Comparison of ENCODE assay signal across 10 cellular contexts in genomic region chr6:135936606-135937005, GRCh38.
DNase-seq lines count a peak whose midpoint lies in the region; TF ChIP-seq lines count a peak whose summit lies in the region.
"Had no signal": no experiment of that assay in that cellular context is flagged by ENCODE, and none has a peak within 500 bp of the region (broad histone marks: within the 10 kb centered on the region; RNA-seq: fewer than 3 reads in every experiment).

No MANE protein-coding gene starts in this region.

- TF ChIP-seq EP300 in stomach (IDR thresholded peaks at IDR 0.05): no peak

- no peak overlapping the region for H3K4me3 Mint-ChIP-seq in osteocyte (ENCODE audit: unreplicated experiment)
- H3K4me3 Mint-ChIP-seq: neural crest cell had no signal

- peaks cover 33% of the 10 kb centered on the region for H3K4me1 Mint-ChIP-seq in osteocyte (ENCODE audit: unreplicated experiment)
- H3K4me1 Mint-ChIP-seq: neural crest cell had no signal

- no peaks in the 10 kb centered on the region for H3K36me3 Mint-ChIP-seq in osteocyte (ENCODE audit: unreplicated experiment)

- peaks cover 0 to 18% (median 7%) of the 10 kb centered on the region in 4 donors for H3K4me1 ChIP-seq in stomach

- no peaks in the 10 kb centered on the region for H3K9me3 ChIP-seq in stomach

- DNase-seq in AG20443 (ENCODE audit: low spot score) (peak; percentile 83), M059J (ENCODE audit: low read depth) (peak; percentile 95), dedifferentiated amniotic fluid mesenchymal stem cell (ENCODE audit: extremely low spot score) (peak; percentile 93), osteocyte (ENCODE audit: extremely low spot score, unreplicated experiment) (no peak), stomach (no peak), coronary artery (ENCODE audit: low spot score) (no peak)
- DNase-seq in activated CD4-positive, CD25-positive, alpha-beta regulatory T cell treated with anti-CD3 and anti-CD28 coated beads, Interleukin-2, amount 50 U/mL, for 72 hours: no peak
- DNase-seq in activated effector memory CD4-positive, alpha-beta T cell treated with Interleukin-2 at 50 U/mL for 16 hours: no peak

- peak overlapping the region in 2 of 5 donors; percentile 39 to 58 for H3K27ac ChIP-seq in stomach
- H3K27ac ChIP-seq in coronary artery: peak overlapping the region in 1 of 2 donors; percentile 39
- H3K27ac ChIP-seq: KMS-11 had no signal

- H3K4me3 ChIP-seq in stomach: no peak overlapping the region
- no peak overlapping the region for H3K4me3 ChIP-seq in coronary artery

- TF ChIP-seq CTCF in osteocyte (IDR thresholded peaks at IDR 0.05): no peak
- TF ChIP-seq CTCF in stomach (IDR thresholded peaks at IDR 0.05): no peak
- TF ChIP-seq CTCF in coronary artery (IDR thresholded peaks at IDR 0.05): no peak

- WGBS in stomach, 5 donors: 48 to 74% (median 70%) methylated on average over 1 of the region's 1 CpG

- TF ChIP-seq POLR2A in stomach (IDR thresholded peaks at IDR 0.05): no peak

- H3K9me3 Mint-ChIP-seq in osteocyte (ENCODE audit: unreplicated experiment): no peaks in the 10 kb centered on the region

- intact Hi-C loops in stomach (cut with DNase I; ENCODE audit: low total_unique reads): no loop called here

- no peaks in the 10 kb centered on the region for H3K36me3 ChIP-seq in stomach

- H3K27me3 ChIP-seq in stomach: no peaks in the 10 kb centered on the region

- peak overlapping the region; percentile 76 for H3K27ac Mint-ChIP-seq in osteocyte (ENCODE audit: unreplicated experiment)

- H3K27me3 Mint-ChIP-seq in osteocyte (ENCODE audit: unreplicated experiment): no peaks in the 10 kb centered on the region

Comparison
In these comparisons a context has a peak if more than half of its experiments do, and no peak if none do; other contexts are left out.
1. DNase-seq: peak in AG20443 (single experiment), M059J (single experiment) and dedifferentiated amniotic fluid mesenchymal stem cell (single experiment); none in osteocyte (single experiment), activated CD4-positive, CD25-positive, alpha-beta regulatory T cell treated with anti-CD3 and anti-CD28 coated beads, Interleukin-2, amount 50 U/mL, for 72 hours (single experiment), stomach (single experiment), coronary artery (single experiment) and activated effector memory CD4-positive, alpha-beta T cell treated with Interleukin-2 at 50 U/mL for 16 hours (single experiment).